In the genomic region with DNA sequence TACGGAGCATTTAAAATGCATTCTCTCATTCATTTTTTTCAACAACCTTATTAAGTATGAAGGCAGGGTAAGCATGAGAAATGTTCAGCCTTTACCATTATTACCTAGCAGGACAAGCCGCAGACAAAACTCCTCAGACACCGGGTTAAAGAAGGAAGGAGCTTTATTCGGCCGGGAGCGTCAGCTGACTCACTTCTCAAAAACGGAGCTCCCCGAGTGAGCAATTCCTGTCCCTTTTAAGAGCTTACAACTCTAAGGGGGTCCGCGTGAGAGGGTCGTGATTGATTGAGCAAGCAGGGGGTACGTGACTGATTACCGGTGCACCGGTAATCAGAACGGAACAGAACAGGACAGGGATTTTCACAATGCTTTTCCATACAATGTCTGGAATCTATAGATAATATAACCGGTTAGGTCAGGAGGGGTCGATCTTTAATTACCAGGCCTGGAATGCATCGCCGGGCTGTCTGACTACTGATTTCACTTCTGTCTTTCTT, we compare ENCODE assay signal across 1 cellular context.
TF ChIP-seq lines count a peak whose summit lies in the region.

No MANE protein-coding gene starts in this region.

TF ChIP-seq in liver, 16 proteins besides CTCF, POLR2A, EP300 and RAD21:
- TF ChIP-seq JUND (IDR thresholded peaks at IDR 0.05): peak in 1 of 2 donors; percentile 5
